ENCODE assay signal across 18 cellular contexts in genomic region chr15:35260961-35261360, GRCh38.
DNase-seq lines count a peak whose midpoint lies in the region; ATAC-seq, FAIRE-seq and TF ChIP-seq lines count a peak whose summit lies in the region.
"Had no signal": no experiment of that assay in that cellular context is flagged by ENCODE, and none has a peak within 500 bp of the region (broad histone marks: within the 10 kb centered on the region; RNA-seq: fewer than 3 reads in every experiment).

No MANE protein-coding gene starts in this region.

- peaks cover 2% of the 10 kb centered on the region for H3K36me3 ChIP-seq in OCI-LY3 (replicated peaks; ENCODE audit: low read depth, low read length)
- no peaks in the 10 kb centered on the region for H3K36me3 ChIP-seq in K562 (ENCODE audit: control insufficient read depth, insufficient read depth, low read length)
- H3K36me3 ChIP-seq in left ventricle myocardium inferior, result no peaks in the 10 kb centered on the region
- H3K36me3 ChIP-seq: BE2C, HAP-1 had no signal

- H3K27me3 ChIP-seq in OCI-LY3 (ENCODE audit: low read depth, low read length) (no peaks in the 10 kb centered on the region), K562 (ENCODE audit: control insufficient read depth in 2 of 2, insufficient read depth in 2 of 2, low read length in 2 of 2) (no peaks in the 10 kb centered on the region), left ventricle myocardium inferior (ENCODE audit: low read depth) (no peaks in the 10 kb centered on the region)
- H3K27me3 ChIP-seq: BE2C had no signal

- in situ Hi-C loops in K562 (cut with MboI), result no loop called here

- H3K27ac ChIP-seq in OCI-LY3 (ENCODE audit: low read length) (peak overlapping the region; percentile 50), K562 (ENCODE audit: extremely low read depth, low read depth, low read length) (no peak overlapping the region), left ventricle myocardium inferior (replicated peaks) (no peak overlapping the region)
- H3K27ac ChIP-seq: C4-2B had no signal

- no peak for FAIRE-seq in K562 (lab: Jason Lieb, UNC)
- FAIRE-seq: H1 had no signal

- H3K9me3 ChIP-seq in OCI-LY3 (ENCODE audit: insufficient read depth, low read length), result no peaks in the 10 kb centered on the region
- H3K9me3 ChIP-seq in K562 (replicated peaks; ENCODE audit: control insufficient read depth, insufficient read depth, low read depth, low read length), result no peaks in the 10 kb centered on the region
- no peaks in the 10 kb centered on the region for H3K9me3 ChIP-seq in left ventricle myocardium inferior (replicated peaks)
- H3K9me3 ChIP-seq: BE2C, HAP-1 had no signal

- peak overlapping the region; percentile 20; the same call in 1 of the 2 replicates for H3K4me2 ChIP-seq in OCI-LY3 (ENCODE audit: low read length)
- no peak overlapping the region for H3K4me2 ChIP-seq in K562 (ENCODE audit: insufficient read depth, low read length)

- no peak overlapping the region for H3K4me3 ChIP-seq in AG10803 (ENCODE audit: low read length)
- no peak overlapping the region for H3K4me3 ChIP-seq in OCI-LY3 (ENCODE audit: low read length)
- H3K4me3 ChIP-seq in K562, result no peak overlapping the region
- H3K4me3 ChIP-seq in left ventricle myocardium inferior, result no peak overlapping the region
- H3K4me3 ChIP-seq: HAP-1 had no signal

- H2AFZ ChIP-seq in OCI-LY3 (ENCODE audit: low read depth, low read length), result 0 out of 2 replicates have a peak overlapping the region, but pooled peaks have one; percentile 43
- H2AFZ ChIP-seq in K562 (ENCODE audit: low read depth, low read length), result peak overlapping the region; percentile 38

- TF ChIP-seq CTCF in AG10803 (conservative IDR thresholded peaks at IDR 0.05; ENCODE audit: low read length), result no peak
- TF ChIP-seq CTCF in OCI-LY3 (IDR thresholded peaks at IDR 0.05; ENCODE audit: low read depth, low read length), result no peak
- no peak for TF ChIP-seq CTCF in K562 (IDR thresholded peaks at IDR 0.05 in 2 of 3, conservative IDR thresholded peaks at IDR 0.05 in 1 of 3; ENCODE audit: insufficient read depth in 2 of 3, low read depth in 1 of 3, low read length in 3 of 3)
- no peak for TF ChIP-seq CTCF in left ventricle myocardium inferior (IDR thresholded peaks at IDR 0.05; ENCODE audit: borderline replicate concordance)

- ATAC-seq in K562, result no peak
- ATAC-seq in HG03354 (IDR thresholded peaks at IDR 0.05; ENCODE audit: poor library complexity, severe bottlenecking, unreplicated experiment), result no peak

- H4K20me1 ChIP-seq in OCI-LY3 (ENCODE audit: insufficient read depth, low read length) (no peaks in the 10 kb centered on the region), K562 (replicated peaks; ENCODE audit: control insufficient read depth, insufficient read depth, low read length) (no peaks in the 10 kb centered on the region)

- no TSS peak for BruUV-seq in K562 (replicated peaks; lab: Mats Ljungman, UMichigan)

- no peak for TF ChIP-seq EP300 in K562 (IDR thresholded peaks at IDR 0.05; ENCODE audit: low read length)

- H3K79me2 ChIP-seq in OCI-LY3 (ENCODE audit: low read length) (no peaks in the 10 kb centered on the region), K562 (ENCODE audit: control insufficient read depth, insufficient read depth, low read length) (no peaks in the 10 kb centered on the region)

- intact Hi-C loops in K562 (cut with micrococcal nuclease), result no loop called here
- intact Hi-C loops in left ventricle myocardium inferior (cut with micrococcal nuclease), result no loop called here

- CTCF ChIA-PET in K562 (lab: Yijun Ruan, JAX; ENCODE audit: low intra/inter-chr PET ratio), result no interaction called here

- peak; percentile 47 for DNase-seq in AG10803 (ENCODE audit: low read depth)
- no peak for DNase-seq in K562 (ENCODE audit: extremely low read depth in 1 of 4, low spot score in 3 of 4)
- DNase-seq in left kidney (ENCODE audit: low read depth, low spot score), result peak; percentile 8
- no peak for DNase-seq in Ammon's horn (ENCODE audit: low spot score)
- no peak for DNase-seq in left ventricle myocardium inferior
- no peak for DNase-seq in NCI-H82 treated with DMSO at 0.1 percent for 48 hours (lab: John Stamatoyannopoulos, UW; ENCODE audit: unreplicated experiment)
- DNase-seq: 8988T; ACHN; BE2C; CD4-positive, alpha-beta memory T cell; DMS79; GDM1; HFFc6 had no signal

- WGBS in K562 (ENCODE audit: insufficient coverage, low coverage, missing lambda C conversion rate), result 35% methylated on average over 5 of the region's 5 CpGs

- TF ChIP-seq RAD21 in K562 (CRISPR knock-in tag; conservative IDR thresholded peaks at IDR 0.05 in 1 of 2, IDR thresholded peaks at IDR 0.05 in 1 of 2), result no peak

- H3K4me1 ChIP-seq in OCI-LY3 (ENCODE audit: low read length), result peaks cover 51% of the 10 kb centered on the region
- H3K4me1 ChIP-seq in K562 (replicated peaks in 1 of 2; ENCODE audit: control insufficient read depth in 2 of 2, insufficient read depth in 2 of 2, low read length in 2 of 2), result no peaks in the 10 kb centered on the region
- H3K4me1 ChIP-seq in left ventricle myocardium inferior, result no peaks in the 10 kb centered on the region
- H3K4me1 ChIP-seq: BE2C, HAP-1 had no signal

- no peak for TF ChIP-seq POLR2A in K562 (conservative IDR thresholded peaks at IDR 0.05)

- POLR2A ChIA-PET in K562 (lab: Yijun Ruan, JAX), result no interaction called here

- H3K9me1 ChIP-seq in K562 (ENCODE audit: control insufficient read depth, insufficient read depth, low read length), result no peaks in the 10 kb centered on the region

- H3K9ac ChIP-seq in OCI-LY3 (ENCODE audit: low read length), result no peak overlapping the region
- H3K9ac ChIP-seq in K562 (ENCODE audit: insufficient read depth in 1 of 2, low read depth in 2 of 2, low read length in 2 of 2), result no peak overlapping the region

TF ChIP-seq in K562, 482 proteins besides CTCF, POLR2A, EP300 and RAD21:
- TF ChIP-seq CHD1 (IDR thresholded peaks at IDR 0.05; ENCODE audit: low read length), result no peak
- TF ChIP-seq MAFF (IDR thresholded peaks at IDR 0.05; ENCODE audit: low read length), result no peak
- no peak for TF ChIP-seq C11orf30 (IDR thresholded peaks at IDR 0.05; ENCODE audit: low read depth)
- no peak for TF ChIP-seq SPI1 (IDR thresholded peaks at IDR 0.05; ENCODE audit: borderline replicate concordance, low read depth, low read length)
- no peak for TF ChIP-seq TCF15 (CRISPR knock-in tag; IDR thresholded peaks at IDR 0.05)
- TF ChIP-seq KHSRP (IDR thresholded peaks at IDR 0.05), result no peak
- TF ChIP-seq ARID2 (IDR thresholded peaks at IDR 0.05), result no peak
- TF ChIP-seq SMAD3 (CRISPR knock-in tag; conservative IDR thresholded peaks at IDR 0.05), result no peak
- TF ChIP-seq REST (CRISPR knock-in tag; IDR thresholded peaks at IDR 0.05; ENCODE audit: low read depth), result no peak
- no peak for TF ChIP-seq HDAC6 (IDR thresholded peaks at IDR 0.05; ENCODE audit: low read depth, low read length)
- TF ChIP-seq ZNF707 (CRISPR knock-in tag; conservative IDR thresholded peaks at IDR 0.05), result no peak
- TF ChIP-seq PCBP2 (IDR thresholded peaks at IDR 0.05; ENCODE audit: low read depth, low read length, poor library complexity, severe bottlenecking), result no peak
- no peak for TF ChIP-seq TAF1 (IDR thresholded peaks at IDR 0.05; ENCODE audit: control insufficient read depth, extremely low read depth, insufficient read depth, low read length, severe bottlenecking)
- no peak for TF ChIP-seq HMGN3 (IDR thresholded peaks at IDR 0.05; ENCODE audit: borderline replicate concordance, extremely low read depth, insufficient read length, low read depth, low read length)
- no peak for TF ChIP-seq PHB (CRISPR knock-in tag; IDR thresholded peaks at IDR 0.05)

Comparison
In these comparisons a context has a peak if more than half of its experiments do, and no peak if none do; other contexts are left out.
1. DNase-seq: peak in AG10803 (single experiment) and left kidney (single experiment); none in K562 (0 of 4), Ammon's horn (single experiment), left ventricle myocardium inferior (single experiment) and NCI-H82 treated with DMSO at 0.1 percent for 48 hours (single experiment).